22 cellular contexts compared by ENCODE assay signal in genomic region chr4:157223446-157223845, GRCh38. TPM values are rescaled to one million over a fixed set of nuclear protein-coding genes. Genes with fewer than 3 reads are reported as not detected.
DNase-seq lines count a peak whose midpoint lies in the region; ATAC-seq and TF ChIP-seq lines count a peak whose summit lies in the region.
"Had no signal": no experiment of that assay in that cellular context is flagged by ENCODE, and none has a peak within 500 bp of the region (broad histone marks: within the 10 kb centered on the region; RNA-seq: fewer than 3 reads in every experiment).

No MANE protein-coding gene starts in this region.

- H3K4me1 Mint-ChIP-seq in nephron progenitor cell (peaks cover 27% of the 10 kb centered on the region), type B pancreatic cell (ENCODE audit: unreplicated experiment) (peaks cover 9% of the 10 kb centered on the region)
- H3K4me1 Mint-ChIP-seq: natural killer cell had no signal

- no peaks in the 10 kb centered on the region for H3K27me3 ChIP-seq in endocrine pancreas (ENCODE audit: control insufficient read depth, insufficient read depth, low read length)

- peak overlapping the region; percentile 88 for H3K4me3 ChIP-seq in endocrine pancreas (ENCODE audit: control insufficient read depth, insufficient read depth, low read length)

- no peak overlapping the region for H3K9ac ChIP-seq in endocrine pancreas (ENCODE audit: control insufficient read depth, insufficient read depth, low read length)

- peaks cover 66% of the 10 kb centered on the region for H3K27me3 Mint-ChIP-seq in nephron progenitor cell (ENCODE audit: low read depth, poor library complexity)
- H3K27me3 Mint-ChIP-seq in type B pancreatic cell: peaks cover 59% of the 10 kb centered on the region

- no peak for ATAC-seq in HG02884 (IDR thresholded peaks at IDR 0.05; ENCODE audit: unreplicated experiment)
- ATAC-seq: activated naive CD8-positive, alpha-beta T cell treated with anti-CD3 and anti-CD28 coated beads, Interleukin-2, amount 50 U/mL, for 24 hours; natural killer cell had no signal

- no peaks in the 10 kb centered on the region for H3K9me3 ChIP-seq in endocrine pancreas (ENCODE audit: control insufficient read depth, low read length)
- H3K9me3 ChIP-seq: BE2C had no signal

- H3K4me3 Mint-ChIP-seq in nephron progenitor cell (peak overlapping the region; percentile 81), type B pancreatic cell (peak overlapping the region; percentile 95)
- H3K4me3 Mint-ChIP-seq: activated naive CD8-positive, alpha-beta T cell treated with anti-CD3 and anti-CD28 coated beads, Interleukin-2, amount 50 U/mL, for 24 hours; HFFc6; natural killer cell had no signal

- H3K36me3 Mint-ChIP-seq in nephron progenitor cell (ENCODE audit: low read depth): no peaks in the 10 kb centered on the region
- no peaks in the 10 kb centered on the region for H3K36me3 Mint-ChIP-seq in type B pancreatic cell

- DNase-seq in NCI-H2029 treated with DMSO at 0.1 percent for 48 hours (lab: John Stamatoyannopoulos, UW): peak; percentile 37
- DNase-seq in NCI-H2029 (lab: John Stamatoyannopoulos, UW): no peak
- no peak for DNase-seq in nephron progenitor cell
- DNase-seq in type B pancreatic cell (ENCODE audit: extremely low spot score, unreplicated experiment): no peak
- DNase-seq in GF-D8 (lab: John Stamatoyannopoulos, UW): no peak
- no peak for DNase-seq in COR-L47 (lab: John Stamatoyannopoulos, UW)
- DNase-seq: activated CD4-positive, alpha-beta T cell treated with anti-CD3 and anti-CD28 coated beads, Interleukin-2, amount 50 U/mL, for 4 hours; activated CD8-positive, alpha-beta memory T cell treated with anti-CD3 and anti-CD28 coated beads, Interleukin-2, amount 50 U/mL, for 48 hours; activated naive CD8-positive, alpha-beta T cell treated with anti-CD3 and anti-CD28 coated beads, Interleukin-2, amount 50 U/mL, for 24 hours; BE2C; EL; foreskin melanocyte; HFFc6; natural killer cell; NCI-H1436; RPMI8226; spleen; stimulated activated CD4-positive, alpha-beta T cell treated with anti-CD3 and anti-CD28 coated beads, Interleukin-4, amount 100 ng/mL, for 4 hours; T-helper 2 cell had no signal

- no peaks in the 10 kb centered on the region for H3K9me3 Mint-ChIP-seq in nephron progenitor cell
- H3K9me3 Mint-ChIP-seq in type B pancreatic cell: no peaks in the 10 kb centered on the region

- TF ChIP-seq CTCF in nephron progenitor cell (IDR thresholded peaks at IDR 0.05) (no peak), type B pancreatic cell (conservative IDR thresholded peaks at IDR 0.05) (no peak)

- H3K36me3 ChIP-seq in endocrine pancreas (ENCODE audit: control insufficient read depth, insufficient read depth, low read length): no peaks in the 10 kb centered on the region
- H3K36me3 ChIP-seq: BE2C, spleen had no signal

- H3K4me1 ChIP-seq in endocrine pancreas (ENCODE audit: control insufficient read depth, insufficient read depth, low read length): peaks cover 15% of the 10 kb centered on the region

- H3K27ac Mint-ChIP-seq in nephron progenitor cell (no peak overlapping the region), type B pancreatic cell (no peak overlapping the region)
- H3K27ac Mint-ChIP-seq: activated naive CD8-positive, alpha-beta T cell treated with anti-CD3 and anti-CD28 coated beads, Interleukin-2, amount 50 U/mL, for 24 hours; HFFc6; natural killer cell had no signal

RNA-seq across cellular contexts. Expression of gene GRIA2, which starts 2.9 kb away (rescaled TPM):
- 4.3 and 12.0 TPM in 2 replicates for total RNA-seq in type B pancreatic cell (ENCODE audit: low replicate concordance)
- total RNA-seq: bronchial epithelial cell, HFFc6, natural killer cell, spleen had no signal
